In genomic region chr6:1376653-1377052, GRCh38 we compare ENCODE assay signal across 29 cellular contexts. TPM values are rescaled to one million over a fixed set of nuclear protein-coding genes. Genes with fewer than 3 reads are reported as not detected.
"Had no signal": no experiment of that assay in that cellular context is flagged by ENCODE, and none has a peak within 500 bp of the region (broad histone marks: within the 10 kb centered on the region; RNA-seq: fewer than 3 reads in every experiment).

No MANE protein-coding gene starts in this region.

- H3K9me3 Mint-ChIP-seq: activated CD4-positive, alpha-beta memory T cell treated with anti-CD3 and anti-CD28 coated beads for 36 hours; activated T-helper 17 cell treated with anti-CD3 and anti-CD28 coated beads, Interleukin-2, amount 50 U/mL, for 72 hours; central memory CD8-positive, alpha-beta T cell; effector memory CD8-positive, alpha-beta T cell; WTC11 had no signal

- H3K27ac ChIP-seq: brain microvascular endothelial cell, epithelial cell of prostate, heart left ventricle, VCaP had no signal

- H3K36me3 Mint-ChIP-seq: activated CD4-positive, alpha-beta memory T cell treated with anti-CD3 and anti-CD28 coated beads for 36 hours; WTC11 had no signal

- H3K4me3 Mint-ChIP-seq: activated CD4-positive, alpha-beta memory T cell treated with anti-CD3 and anti-CD28 coated beads for 36 hours; activated naive CD8-positive, alpha-beta T cell; activated T-cell treated with anti-CD3 and anti-CD28 coated beads, Interleukin-2, amount 50 U/mL, for 4 hours; activated T-helper 17 cell treated with anti-CD3 and anti-CD28 coated beads, Interleukin-2, amount 50 U/mL, for 72 hours; central memory CD8-positive, alpha-beta T cell; effector memory CD8-positive, alpha-beta T cell had no signal

- H3K36me3 ChIP-seq: brain microvascular endothelial cell, heart left ventricle had no signal

- DNase-seq: activated CD4-positive, alpha-beta memory T cell treated with anti-CD3 and anti-CD28 coated beads for 36 hours; activated CD4-positive, alpha-beta T cell treated with anti-CD3 and anti-CD28 coated beads for 1 hour; activated CD4-positive, alpha-beta T cell treated with anti-CD3 and anti-CD28 coated beads for 4 hours; activated CD8-positive, alpha-beta memory T cell treated with anti-CD3 and anti-CD28 coated beads for 24 hours; activated effector memory CD4-positive, alpha-beta T cell treated with Interleukin-2 at 50 U/mL for 16 hours; activated gamma-delta T cell treated with Interleukin-2 at 50 U/mL for 16 hours; activated naive CD4-positive, alpha-beta T cell treated with anti-CD3 and anti-CD28 coated beads, Interleukin-2, amount 50 U/mL, for 16 hours; activated naive CD4-positive, alpha-beta T cell treated with Interleukin-2 at 50 U/mL for 16 hours; activated T-cell treated with anti-CD3 and anti-CD28 coated beads, Interleukin-2, amount 50 U/mL, for 4 hours; amniotic stem cell; anterior cingulate cortex; brain microvascular endothelial cell; cortex of kidney; dermis blood vessel endothelial cell; effector CD4-positive, alpha-beta T cell; effector memory CD8-positive, alpha-beta T cell; foreskin fibroblast; glutamatergic neuron; heart left ventricle; T-helper 2 cell had no signal

- H3K4me3 ChIP-seq: heart left ventricle had no signal

- ATAC-seq: activated T-cell treated with anti-CD3 and anti-CD28 coated beads, Interleukin-2, amount 50 U/mL, for 4 hours; activated T-helper 17 cell treated with anti-CD3 and anti-CD28 coated beads, Interleukin-2, amount 50 U/mL, for 72 hours; effector memory CD8-positive, alpha-beta T cell; heart left ventricle; WTC11 had no signal

- H3K27ac Mint-ChIP-seq: activated CD4-positive, alpha-beta memory T cell treated with anti-CD3 and anti-CD28 coated beads for 36 hours; activated naive CD8-positive, alpha-beta T cell; activated T-helper 17 cell treated with anti-CD3 and anti-CD28 coated beads, Interleukin-2, amount 50 U/mL, for 72 hours; effector memory CD8-positive, alpha-beta T cell; WTC11 had no signal

RNA-seq across cellular contexts. Expression of gene FOXF2, which starts 12.7 kb away (rescaled TPM):
- total RNA-seq: activated CD4-positive, alpha-beta memory T cell treated with anti-CD3 and anti-CD28 coated beads for 36 hours; activated T-helper 17 cell treated with anti-CD3 and anti-CD28 coated beads, Interleukin-2, amount 50 U/mL, for 72 hours; bronchial epithelial cell; dermis blood vessel endothelial cell; endothelial cell of umbilical vein; T-helper 1 cell treated with Interleukin-12 subunit alpha and Interleukin-12 subunit beta and Interleukin-4 antibody, amounts not matched to agents 30 ng/mL and 1 ng/mL, for 36 hours had no signal
- polyA plus RNA-seq: endothelial cell of umbilical vein had no signal
